ENCODE assay signal across 1 cellular context in the genomic region with DNA sequence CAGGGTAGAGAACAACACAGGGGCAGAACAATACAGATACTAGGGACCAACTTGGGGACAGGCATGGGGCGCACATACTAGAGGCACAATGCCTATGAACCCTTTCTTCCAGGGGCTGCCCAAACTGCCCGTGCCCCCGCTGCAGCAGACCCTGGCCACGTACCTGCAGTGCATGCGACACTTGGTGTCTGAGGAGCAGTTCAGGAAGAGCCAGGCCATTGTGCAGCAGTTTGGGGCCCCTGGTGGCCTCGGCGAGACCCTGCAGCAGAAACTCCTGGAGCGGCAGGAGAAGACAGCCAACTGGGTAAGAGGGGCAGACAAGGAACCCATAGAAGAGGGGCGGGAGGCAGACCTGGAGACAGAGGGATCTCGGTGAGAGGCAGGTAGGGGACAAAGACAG.
TF ChIP-seq lines count a peak whose summit lies in the region.

No MANE protein-coding gene starts in this region.

TF ChIP-seq in HCT116, 20 proteins besides CTCF, POLR2A, EP300 and RAD21 (continued from another document):
- TF ChIP-seq, protein P1, sequence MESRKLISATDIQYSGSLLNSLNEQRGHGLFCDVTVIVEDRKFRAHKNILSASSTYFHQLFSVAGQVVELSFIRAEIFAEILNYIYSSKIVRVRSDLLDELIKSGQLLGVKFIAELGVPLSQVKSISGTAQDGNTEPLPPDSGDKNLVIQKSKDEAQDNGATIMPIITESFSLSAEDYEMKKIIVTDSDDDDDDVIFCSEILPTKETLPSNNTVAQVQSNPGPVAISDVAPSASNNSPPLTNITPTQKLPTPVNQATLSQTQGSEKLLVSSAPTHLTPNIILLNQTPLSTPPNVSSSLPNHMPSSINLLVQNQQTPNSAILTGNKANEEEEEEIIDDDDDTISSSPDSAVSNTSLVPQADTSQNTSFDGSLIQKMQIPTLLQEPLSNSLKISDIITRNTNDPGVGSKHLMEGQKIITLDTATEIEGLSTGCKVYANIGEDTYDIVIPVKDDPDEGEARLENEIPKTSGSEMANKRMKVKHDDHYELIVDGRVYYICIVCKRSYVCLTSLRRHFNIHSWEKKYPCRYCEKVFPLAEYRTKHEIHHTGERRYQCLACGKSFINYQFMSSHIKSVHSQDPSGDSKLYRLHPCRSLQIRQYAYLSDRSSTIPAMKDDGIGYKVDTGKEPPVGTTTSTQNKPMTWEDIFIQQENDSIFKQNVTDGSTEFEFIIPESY (IDR thresholded peaks at IDR 0.05; ENCODE audit: extremely low read depth, insufficient replicate concordance, low read length) = no peak
- TF ChIP-seq ELF1 (IDR thresholded peaks at IDR 0.05; ENCODE audit: borderline replicate concordance, low read depth) (no peak), ZNF274 (IDR thresholded peaks at IDR 0.05; ENCODE audit: low read depth, low read length) (no peak), POLR2AphosphoS5 (IDR thresholded peaks at IDR 0.05; ENCODE audit: low read depth, low read length) (no peak), CEBPB (IDR thresholded peaks at IDR 0.05; ENCODE audit: low read depth) (no peak)
- TF ChIP-seq, protein P2, sequence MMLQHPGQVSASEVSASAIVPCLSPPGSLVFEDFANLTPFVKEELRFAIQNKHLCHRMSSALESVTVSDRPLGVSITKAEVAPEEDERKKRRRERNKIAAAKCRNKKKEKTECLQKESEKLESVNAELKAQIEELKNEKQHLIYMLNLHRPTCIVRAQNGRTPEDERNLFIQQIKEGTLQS (IDR thresholded peaks at IDR 0.05) = no peak
TF ChIP-seq in HCT116: peak in this region for 0.
